In genomic region chr11:133692371-133692770, GRCh38 we compare ENCODE assay signal across 36 cellular contexts.
"Had no signal": no experiment of that assay in that cellular context is flagged by ENCODE, and none has a peak within 500 bp of the region (broad histone marks: within the 10 kb centered on the region; RNA-seq: fewer than 3 reads in every experiment).

No MANE protein-coding gene starts in this region.

- H3K27ac Mint-ChIP-seq: activated B cell treated with CpG ODN at 0.5 μM for 24 hours; activated CD4-positive, alpha-beta memory T cell treated with anti-CD3 and anti-CD28 coated beads for 36 hours; activated naive CD8-positive, alpha-beta T cell treated with anti-CD3 and anti-CD28 coated beads for 36 hours; activated T-cell treated with anti-CD3 and anti-CD28 coated beads, Interleukin-2, amount 50 U/mL, for 72 hours; activated T-helper 17 cell treated with anti-CD3 and anti-CD28 coated beads, Interleukin-2, amount 50 U/mL, for 72 hours; IgD-negative memory B cell had no signal

- H3K27me3 Mint-ChIP-seq: activated B cell treated with CpG ODN at 0.5 μM for 24 hours; activated CD4-positive, alpha-beta memory T cell treated with anti-CD3 and anti-CD28 coated beads for 36 hours; activated naive CD8-positive, alpha-beta T cell treated with anti-CD3 and anti-CD28 coated beads for 36 hours; activated T-helper 17 cell treated with anti-CD3 and anti-CD28 coated beads, Interleukin-2, amount 50 U/mL, for 72 hours; IgD-negative memory B cell had no signal

- H3K36me3 ChIP-seq: brain microvascular endothelial cell had no signal

- ATAC-seq: activated T-cell treated with anti-CD3 and anti-CD28 coated beads, Interleukin-2, amount 50 U/mL, for 72 hours; activated T-helper 17 cell treated with anti-CD3 and anti-CD28 coated beads, Interleukin-2, amount 50 U/mL, for 72 hours; Panc1; SK-N-SH treated with all-trans-retinoic acid at 6 μM for 48 hours had no signal

- H3K36me3 Mint-ChIP-seq: activated CD4-positive, alpha-beta memory T cell treated with anti-CD3 and anti-CD28 coated beads for 36 hours; activated naive CD8-positive, alpha-beta T cell treated with anti-CD3 and anti-CD28 coated beads for 36 hours; IgD-negative memory B cell had no signal

- H3K27ac ChIP-seq: brain microvascular endothelial cell, VCaP had no signal

- DNase-seq: activated B cell treated with CpG ODN at 0.5 μM for 24 hours; activated CD4-positive, alpha-beta memory T cell treated with anti-CD3 and anti-CD28 coated beads for 36 hours; activated CD4-positive, alpha-beta T cell treated with anti-CD3 and anti-CD28 coated beads for 4 hours; activated CD4-positive, alpha-beta T cell treated with anti-CD3 and anti-CD28 coated beads, Interleukin-2, amount 50 U/mL, for 1 hour; activated CD4-positive, CD25-positive, alpha-beta regulatory T cell treated with anti-CD3 and anti-CD28 coated beads, Interleukin-2, amount 50 U/mL, for 72 hours; activated effector memory CD4-positive, alpha-beta T cell treated with anti-CD3 and anti-CD28 coated beads, Interleukin-2, amount 50 U/mL, for 16 hours; activated naive CD4-positive, alpha-beta T cell; activated naive CD4-positive, alpha-beta T cell treated with anti-CD3 and anti-CD28 coated beads, Interleukin-2, amount 50 U/mL, for 16 hours; activated naive CD8-positive, alpha-beta T cell treated with anti-CD3 and anti-CD28 coated beads for 36 hours; activated T-cell treated with anti-CD3 and anti-CD28 coated beads, Interleukin-2, amount 50 U/mL, for 1 hour; activated T-cell treated with anti-CD3 and anti-CD28 coated beads, Interleukin-2, amount 50 U/mL, for 72 hours; amniotic stem cell; aorta; brain microvascular endothelial cell; Karpas-422; KBM-7; NCI-H1105; NCI-H1417 treated with DMSO at 0.1 percent for 48 hours; NCI-H1694; NCI-H1930; NCI-H2107; NCI-H2171; NCI-H2227 treated with DMSO at 0.1 percent for 48 hours; NCI-H446; NCI-H510A treated with DMSO at 0.1 percent for 48 hours; NCI-H526 treated with DMSO at 0.1 percent for 48 hours; NCI-H82; SIG-M5; T-helper 1 cell; T-helper 2 cell; T-helper 9 cell had no signal

- H3K4me1 Mint-ChIP-seq: activated B cell treated with CpG ODN at 0.5 μM for 24 hours; activated naive CD8-positive, alpha-beta T cell treated with anti-CD3 and anti-CD28 coated beads for 36 hours; activated T-helper 17 cell treated with anti-CD3 and anti-CD28 coated beads, Interleukin-2, amount 50 U/mL, for 72 hours; IgD-negative memory B cell had no signal

- H3K9me3 Mint-ChIP-seq: activated B cell treated with CpG ODN at 0.5 μM for 24 hours; activated CD4-positive, alpha-beta memory T cell treated with anti-CD3 and anti-CD28 coated beads for 36 hours; activated naive CD8-positive, alpha-beta T cell treated with anti-CD3 and anti-CD28 coated beads for 36 hours; activated T-cell treated with anti-CD3 and anti-CD28 coated beads, Interleukin-2, amount 50 U/mL, for 72 hours; activated T-helper 17 cell treated with anti-CD3 and anti-CD28 coated beads, Interleukin-2, amount 50 U/mL, for 72 hours had no signal

- H3K4me3 Mint-ChIP-seq: activated B cell treated with CpG ODN at 0.5 μM for 24 hours; activated CD4-positive, alpha-beta memory T cell treated with anti-CD3 and anti-CD28 coated beads for 36 hours; activated naive CD8-positive, alpha-beta T cell treated with anti-CD3 and anti-CD28 coated beads for 36 hours; activated T-cell treated with anti-CD3 and anti-CD28 coated beads, Interleukin-2, amount 50 U/mL, for 72 hours; activated T-helper 17 cell treated with anti-CD3 and anti-CD28 coated beads, Interleukin-2, amount 50 U/mL, for 72 hours; IgD-negative memory B cell had no signal

- H3K27me3 ChIP-seq: brain microvascular endothelial cell had no signal
